ENCODE assay signal across 8 cellular contexts in genomic region chr4:89482248-89482647, GRCh38.
DNase-seq lines count a peak whose midpoint lies in the region; ATAC-seq, FAIRE-seq and TF ChIP-seq lines count a peak whose summit lies in the region.

No MANE protein-coding gene starts in this region.

- H3K27me3 Mint-ChIP-seq in CD4-positive, alpha-beta T cell, result no peaks in the 10 kb centered on the region

- H3K4me1 Mint-ChIP-seq in CD4-positive, alpha-beta T cell (ENCODE audit: low read depth), result no peaks in the 10 kb centered on the region

- TF ChIP-seq CTCF in dorsolateral prefrontal cortex (IDR thresholded peaks at IDR 0.05 in 54 of 56, conservative IDR thresholded peaks at IDR 0.05 in 2 of 56; ENCODE audit: low read depth in 1 of 56, partially characterized antibody in 56 of 56), result peak in 29 of 56 donors; percentile 6 to 50 (median 26)
- no peak for TF ChIP-seq CTCF in CD4-positive, alpha-beta T cell (IDR thresholded peaks at IDR 0.05)

- DNase-seq in AML-193 (lab: John Stamatoyannopoulos, UW), result peak; percentile 33 to 46
- peak; percentile 18 to 42 for DNase-seq in NCI-H446 (lab: John Stamatoyannopoulos, UW)
- no peak for DNase-seq in dorsolateral prefrontal cortex
- peak; percentile 66 for DNase-seq in small intestine
- no peak for DNase-seq in activated gamma-delta T cell treated with Interleukin-2 at 50 U/mL for 16 hours
- no peak for DNase-seq in CD4-positive, alpha-beta T cell

- H3K36me3 Mint-ChIP-seq in CD4-positive, alpha-beta T cell (ENCODE audit: low read depth), result no peaks in the 10 kb centered on the region

- CTCF ChIA-PET in CD4-positive, alpha-beta T cell (lab: Charles Lee), result no interaction called here

- H3K27ac ChIP-seq in dorsolateral prefrontal cortex, result no peak overlapping the region
- H3K27ac ChIP-seq in small intestine (ENCODE audit: low read depth in 1 of 2, low read length in 1 of 2), result no peak overlapping the region
- H3K27ac ChIP-seq in CD4-positive, alpha-beta T cell (ENCODE audit: low read depth, low read length), result no peak overlapping the region

- no peaks in the 10 kb centered on the region for H3K9me3 Mint-ChIP-seq in CD4-positive, alpha-beta T cell

- H3K27ac Mint-ChIP-seq in CD4-positive, alpha-beta T cell, result no peak overlapping the region

- FAIRE-seq in small intestine (lab: Jason Lieb, UNC), result no peak

- no peak overlapping the region for H3K4me3 Mint-ChIP-seq in CD4-positive, alpha-beta T cell

- H3K4me3 ChIP-seq in dorsolateral prefrontal cortex, result no peak overlapping the region
- H3K4me3 ChIP-seq in small intestine (ENCODE audit: low read depth in 1 of 2, low read length in 2 of 2), result no peak overlapping the region

- POLR2A ChIA-PET in CD4-positive, alpha-beta T cell (lab: Charles Lee), result interaction anchor here (0.7 kb wide), 1 partner anchor 439 kb away, joined by 3 read pairs; no protein-coding TSS in a partner anchor

- no peaks in the 10 kb centered on the region for H3K36me3 ChIP-seq in small intestine (ENCODE audit: control insufficient read depth in 2 of 2, insufficient read depth in 2 of 2, low read length in 2 of 2)

- H3K4me1 ChIP-seq in small intestine (ENCODE audit: control insufficient read depth in 2 of 2, insufficient read depth in 1 of 2, low read depth in 1 of 2, low read length in 1 of 2), result no peaks in the 10 kb centered on the region

- ATAC-seq in GM18502 (IDR thresholded peaks at IDR 0.05; ENCODE audit: poor library complexity, unreplicated experiment) (peak; percentile 95), HG02885 (IDR thresholded peaks at IDR 0.05; ENCODE audit: poor library complexity, unreplicated experiment) (peak; percentile 98)
- no peak for ATAC-seq in CD4-positive, alpha-beta T cell (ENCODE audit: poor library complexity)

- intact Hi-C loops in dorsolateral prefrontal cortex (cut with DNase I), result loop anchor here in 1 of 2 donors (10.0 kb wide), 1 partner anchor 423 kb away; no protein-coding TSS in a partner anchor
- intact Hi-C loops in CD4-positive, alpha-beta T cell (cut with DNase I, micrococcal nuclease), result loop anchor here in 1 of 2 experiments (10.0 kb wide), 1 partner anchor 423 kb away; no protein-coding TSS in a partner anchor

- H3K27me3 ChIP-seq in dorsolateral prefrontal cortex (no peaks in the 10 kb centered on the region), small intestine (ENCODE audit: control insufficient read depth in 2 of 2, insufficient read depth in 2 of 2, low read length in 2 of 2) (no peaks in the 10 kb centered on the region)
- H3K27me3 ChIP-seq in CD4-positive, alpha-beta T cell (ENCODE audit: control insufficient read depth, insufficient read depth, low read length), result no peaks in the 10 kb centered on the region

- no peaks in the 10 kb centered on the region for H3K9me3 ChIP-seq in small intestine (ENCODE audit: control insufficient read depth, low read depth)
- no peaks in the 10 kb centered on the region for H3K9me3 ChIP-seq in CD4-positive, alpha-beta T cell (ENCODE audit: control insufficient read depth, low read length)

Comparison
In these comparisons a context has a peak if more than half of its experiments do, and no peak if none do; other contexts are left out.
1. DNase-seq: peak in AML-193 (2 of 2), NCI-H446 (2 of 2) and small intestine (single experiment); none in dorsolateral prefrontal cortex (0 of 10), activated gamma-delta T cell treated with Interleukin-2 at 50 U/mL for 16 hours (single experiment) and CD4-positive, alpha-beta T cell (0 of 10).